Comparison of ENCODE assay signal across 8 cellular contexts in the genomic region with DNA sequence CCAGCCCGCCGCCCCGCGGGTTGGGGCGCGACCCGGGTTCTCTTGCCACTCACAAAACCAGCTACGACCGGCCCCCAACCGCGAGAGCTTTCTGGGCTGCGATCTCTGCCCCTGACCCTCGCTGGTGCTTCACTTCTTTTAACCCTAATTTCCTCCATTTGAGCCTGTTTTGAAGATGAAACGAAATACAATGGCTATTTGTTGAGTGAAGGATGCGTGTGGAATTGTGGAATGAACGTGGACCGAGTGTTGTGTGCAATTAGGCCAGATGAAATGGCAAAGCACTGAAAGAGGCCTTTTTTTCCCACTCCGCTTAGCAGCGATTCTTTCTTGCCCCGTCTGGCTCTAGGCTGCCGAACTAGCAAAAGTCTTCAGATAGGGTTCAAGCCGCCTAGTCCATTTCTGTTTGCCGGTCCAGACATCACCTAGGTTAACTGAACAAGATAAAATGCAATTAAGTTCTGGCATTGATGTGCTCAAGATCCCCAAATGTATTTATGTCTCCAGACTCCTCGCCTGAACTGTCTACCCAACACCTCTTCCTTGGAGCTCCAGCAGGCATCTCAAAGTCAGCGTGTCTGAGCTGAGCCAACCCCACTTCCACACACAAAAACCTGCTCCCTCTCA. TPM values are rescaled to one million over a fixed set of nuclear protein-coding genes. Genes with fewer than 3 reads are reported as not detected.
DNase-seq lines count a peak whose midpoint lies in the region; ATAC-seq and TF ChIP-seq lines count a peak whose summit lies in the region.

No MANE protein-coding gene starts in this region.

- peaks cover 41% of the 10 kb centered on the region for H3K4me1 Mint-ChIP-seq in activated naive CD4-positive, alpha-beta T cell treated with anti-CD3 and anti-CD28 coated beads for 36 hours (ENCODE audit: low read depth)
- H3K4me1 Mint-ChIP-seq in activated naive CD8-positive, alpha-beta T cell treated with anti-CD3 and anti-CD28 coated beads, Interleukin-2, amount 50 U/mL, for 24 hours = peaks cover 40% of the 10 kb centered on the region

- H3K9ac ChIP-seq in smooth muscle cell (ENCODE audit: low read depth) = peak overlapping the region; percentile 96

- no peaks in the 10 kb centered on the region for H3K27me3 Mint-ChIP-seq in activated naive CD4-positive, alpha-beta T cell treated with anti-CD3 and anti-CD28 coated beads for 36 hours (ENCODE audit: low read depth)
- no peaks in the 10 kb centered on the region for H3K27me3 Mint-ChIP-seq in activated naive CD8-positive, alpha-beta T cell treated with anti-CD3 and anti-CD28 coated beads, Interleukin-2, amount 50 U/mL, for 24 hours

- H3K4me3 Mint-ChIP-seq in activated naive CD4-positive, alpha-beta T cell treated with anti-CD3 and anti-CD28 coated beads for 36 hours = peak overlapping the region; percentile 87
- peak overlapping the region; percentile 86 for H3K4me3 Mint-ChIP-seq in activated naive CD8-positive, alpha-beta T cell treated with anti-CD3 and anti-CD28 coated beads, Interleukin-2, amount 50 U/mL, for 24 hours

- peaks cover 48% of the 10 kb centered on the region for H3K79me2 ChIP-seq in smooth muscle cell (ENCODE audit: low read depth)

- H3K27me3 ChIP-seq in smooth muscle cell (ENCODE audit: low read depth) = no peaks in the 10 kb centered on the region

- ATAC-seq in activated naive CD8-positive, alpha-beta T cell treated with anti-CD3 and anti-CD28 coated beads, Interleukin-2, amount 50 U/mL, for 24 hours = no peak
- ATAC-seq in GM18909 (IDR thresholded peaks at IDR 0.05; ENCODE audit: poor library complexity, unreplicated experiment) (no peak), GM18873 (IDR thresholded peaks at IDR 0.05; ENCODE audit: low FRiP score, unreplicated experiment) (no peak), HG02884 (IDR thresholded peaks at IDR 0.05; ENCODE audit: unreplicated experiment) (no peak)

- H3K9me3 Mint-ChIP-seq in activated naive CD4-positive, alpha-beta T cell treated with anti-CD3 and anti-CD28 coated beads for 36 hours = no peaks in the 10 kb centered on the region
- no peaks in the 10 kb centered on the region for H3K9me3 Mint-ChIP-seq in activated naive CD8-positive, alpha-beta T cell treated with anti-CD3 and anti-CD28 coated beads, Interleukin-2, amount 50 U/mL, for 24 hours

- no peaks in the 10 kb centered on the region for H3K36me3 Mint-ChIP-seq in activated naive CD4-positive, alpha-beta T cell treated with anti-CD3 and anti-CD28 coated beads for 36 hours (ENCODE audit: low read depth)
- H3K36me3 Mint-ChIP-seq in activated naive CD8-positive, alpha-beta T cell treated with anti-CD3 and anti-CD28 coated beads, Interleukin-2, amount 50 U/mL, for 24 hours (ENCODE audit: low read depth) = no peaks in the 10 kb centered on the region

- H3K9me3 ChIP-seq in iPS-18c (ENCODE audit: control insufficient read depth, insufficient read depth, low read length) (peaks cover 2% of the 10 kb centered on the region), smooth muscle cell (replicated peaks; ENCODE audit: low read depth) (no peaks in the 10 kb centered on the region)

- peak overlapping the region; percentile 96 for H2AFZ ChIP-seq in smooth muscle cell (ENCODE audit: low read depth)

- peaks cover 40% of the 10 kb centered on the region for H4K20me1 ChIP-seq in smooth muscle cell (ENCODE audit: low read depth)

- no peak for DNase-seq in activated naive CD4-positive, alpha-beta T cell treated with anti-CD3 and anti-CD28 coated beads for 36 hours
- DNase-seq in activated naive CD4-positive, alpha-beta T cell (lab: John Stamatoyannopoulos, UW) = no peak
- no peak for DNase-seq in activated naive CD8-positive, alpha-beta T cell treated with anti-CD3 and anti-CD28 coated beads, Interleukin-2, amount 50 U/mL, for 24 hours
- DNase-seq in smooth muscle cell (lab: John Stamatoyannopoulos, UW; ENCODE audit: unreplicated experiment) = no peak

- H3K4me3 ChIP-seq in iPS-18c (ENCODE audit: insufficient read depth, low read depth, low read length) (peak overlapping the region; percentile 29; the same call in 1 of the 2 replicates), smooth muscle cell (peak overlapping the region; percentile 72)

- peak overlapping the region; percentile 88 for H3K27ac Mint-ChIP-seq in activated naive CD4-positive, alpha-beta T cell treated with anti-CD3 and anti-CD28 coated beads for 36 hours
- peak overlapping the region; percentile 87 for H3K27ac Mint-ChIP-seq in activated naive CD8-positive, alpha-beta T cell treated with anti-CD3 and anti-CD28 coated beads, Interleukin-2, amount 50 U/mL, for 24 hours

- H3F3A ChIP-seq in smooth muscle cell (ENCODE audit: low read depth) = no peaks in the 10 kb centered on the region

- peaks cover 7% of the 10 kb centered on the region for H3K4me1 ChIP-seq in smooth muscle cell (ENCODE audit: low read depth)

- intact Hi-C loops in activated naive CD4-positive, alpha-beta T cell treated with anti-CD3 and anti-CD28 coated beads for 36 hours (cut with micrococcal nuclease) = loop anchor here (1.0 kb wide), 1 partner anchor 44 kb away; a partner anchor contains a TSS

- CTCF ChIA-PET in activated naive CD4-positive, alpha-beta T cell treated with anti-CD3 and anti-CD28 coated beads for 36 hours (lab: Charles Lee) = no interaction called here

- no peaks in the 10 kb centered on the region for H3K36me3 ChIP-seq in smooth muscle cell (ENCODE audit: low read depth)

- 26% methylated on average over 18 of the region's 25 CpGs for WGBS in smooth muscle cell (ENCODE audit: low lambda C conversion rate)

- H3K4me2 ChIP-seq in smooth muscle cell = peak overlapping the region; percentile 97

- TF ChIP-seq CTCF in smooth muscle cell (IDR thresholded peaks at IDR 0.05; ENCODE audit: borderline replicate concordance, insufficient read depth, poor library complexity, severe bottlenecking) = no peak

- peak overlapping the region; percentile 87 for H3K27ac ChIP-seq in smooth muscle cell (ENCODE audit: low read depth)

RNA-seq across cellular contexts. Expression of a gene that starts 0.4 kb away (rescaled TPM):
- 10 to 100 TPM; 15.0 to 15.3 TPM for total RNA-seq in activated naive CD4-positive, alpha-beta T cell treated with anti-CD3 and anti-CD28 coated beads for 36 hours
- total RNA-seq in smooth muscle cell = 34.1 and 54.4 TPM in 2 replicates
- 96.0 and 96.3 TPM in 2 replicates for polyA plus RNA-seq in smooth muscle cell

RNA-seq across cellular contexts. Expression of a gene that starts 44.0 kb away (rescaled TPM):
- 100 to 1,000 TPM; 105 to 108 TPM for total RNA-seq in activated naive CD4-positive, alpha-beta T cell treated with anti-CD3 and anti-CD28 coated beads for 36 hours
- total RNA-seq in smooth muscle cell = 94.7 and 111 TPM in 2 replicates
- 154 and 192 TPM in 2 replicates for polyA plus RNA-seq in smooth muscle cell
